ENCODE assay signal across 1 cellular context in the genomic region with DNA sequence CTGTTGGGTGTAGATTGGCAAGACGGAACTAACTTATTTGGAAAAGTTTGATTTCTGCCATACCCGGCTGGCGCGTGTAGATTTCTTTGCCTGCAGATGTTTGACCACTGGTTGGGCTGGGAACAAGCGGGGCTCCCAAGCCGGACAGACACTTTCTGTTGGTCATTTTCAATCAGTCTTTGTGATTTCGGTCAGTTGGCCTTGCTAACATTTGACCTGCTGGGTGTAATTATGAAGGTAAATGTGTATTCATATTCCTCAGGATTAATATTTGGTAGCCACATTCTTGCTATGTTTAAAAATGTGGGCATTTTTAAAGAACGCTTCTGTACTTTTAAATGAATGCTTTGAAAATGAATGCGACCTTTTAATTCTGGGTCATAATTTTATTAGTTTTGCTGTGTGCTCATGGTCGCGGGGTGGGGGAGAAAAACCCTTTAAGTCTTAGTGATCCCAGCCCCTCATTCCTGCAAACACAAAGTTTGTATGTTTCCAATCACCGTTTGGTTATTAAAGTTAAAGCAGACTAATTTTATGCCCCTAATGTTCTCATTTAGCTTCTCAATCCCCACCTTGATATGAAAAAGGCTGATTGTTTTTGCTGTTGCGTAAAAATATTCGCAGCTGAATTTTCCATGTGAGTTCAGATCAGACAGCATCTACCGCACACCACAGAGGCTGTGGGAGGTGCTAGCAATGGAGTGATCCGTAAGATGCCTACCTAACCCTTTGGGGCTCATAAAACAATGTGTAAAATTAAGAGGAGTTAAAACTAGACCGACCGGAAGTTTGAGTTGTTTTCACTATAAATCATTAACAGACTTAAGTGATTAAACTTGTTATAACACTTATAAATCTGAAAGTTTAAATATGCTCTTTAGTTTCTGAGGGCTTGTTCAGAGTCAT.
TF ChIP-seq lines count a peak whose summit lies in the region.

No MANE protein-coding gene starts in this region.

TF ChIP-seq in endothelial cell of umbilical vein, 7 proteins besides CTCF, POLR2A, EP300 and RAD21:
- no peak for TF ChIP-seq MYC (IDR thresholded peaks at IDR 0.05; ENCODE audit: low read depth, low read length)
- no peak for TF ChIP-seq FOS (IDR thresholded peaks at IDR 0.05; ENCODE audit: borderline replicate concordance, insufficient read depth, low read length)
- TF ChIP-seq, protein P1, sequence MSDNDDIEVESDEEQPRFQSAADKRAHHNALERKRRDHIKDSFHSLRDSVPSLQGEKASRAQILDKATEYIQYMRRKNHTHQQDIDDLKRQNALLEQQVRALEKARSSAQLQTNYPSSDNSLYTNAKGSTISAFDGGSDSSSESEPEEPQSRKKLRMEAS (IDR thresholded peaks at IDR 0.05; ENCODE audit: insufficient read depth, insufficient read length): no peak
- TF ChIP-seq JUN (IDR thresholded peaks at IDR 0.05; ENCODE audit: borderline replicate concordance, insufficient read depth, insufficient read length, low read depth): no peak
- no peak for TF ChIP-seq GATA2 (IDR thresholded peaks at IDR 0.05; ENCODE audit: insufficient read depth, insufficient read length, low read depth, low read length)
- TF ChIP-seq EZH2 (IDR thresholded peaks at IDR 0.05; ENCODE audit: borderline replicate concordance, low read depth, low read length, severe bottlenecking): no peak
